8 cellular contexts compared by ENCODE assay signal in the genomic region with DNA sequence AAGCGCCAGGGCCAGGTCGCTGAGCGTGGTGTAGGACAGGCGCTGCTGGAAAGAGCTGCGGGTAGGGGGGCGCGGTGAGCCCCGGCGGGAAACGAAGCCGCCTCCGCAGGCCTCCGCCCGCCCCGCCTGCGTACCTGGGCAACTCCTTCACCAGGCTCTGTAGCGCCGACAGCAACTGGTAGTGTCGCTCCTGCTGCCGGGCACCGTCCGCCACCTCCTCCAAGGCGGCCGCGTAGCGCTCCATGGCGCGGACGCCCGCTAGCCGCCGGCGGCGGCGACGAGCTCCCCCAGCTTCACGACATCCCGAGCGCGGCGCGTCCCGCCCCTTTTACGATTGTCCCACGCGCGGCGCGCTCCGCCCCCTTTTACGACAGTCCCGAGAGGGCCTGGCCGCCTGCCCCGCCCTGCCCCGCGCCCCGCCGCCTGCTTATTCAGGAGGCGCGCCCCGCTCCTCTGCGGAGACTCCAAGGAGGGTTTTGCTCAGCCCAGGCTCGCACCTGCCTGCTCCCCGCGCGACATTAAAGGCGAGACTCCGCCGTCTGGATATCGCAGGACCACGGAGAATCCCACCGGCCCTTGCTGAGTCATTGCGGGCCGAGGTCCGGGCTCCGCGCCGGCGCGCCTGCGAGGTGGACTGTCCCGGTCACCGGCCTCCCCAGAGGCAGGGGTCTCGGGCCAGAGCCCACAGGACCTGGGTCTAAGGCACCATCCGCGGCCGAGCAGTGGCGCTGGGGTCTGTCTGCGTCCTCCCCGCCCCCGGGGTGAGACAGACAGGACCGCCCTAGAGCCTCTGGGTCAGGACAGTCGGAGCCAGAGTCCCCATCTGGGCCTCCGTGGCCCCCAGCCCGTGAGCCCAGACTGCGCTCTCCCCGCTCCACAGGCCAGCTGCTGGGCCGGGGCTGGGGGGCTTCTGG. TPM values are rescaled to one million over a fixed set of nuclear protein-coding genes. Genes with fewer than 3 reads are reported as not detected.
DNase-seq lines count a peak whose midpoint lies in the region; ATAC-seq and TF ChIP-seq lines count a peak whose summit lies in the region.

DGCR6L (minus strand) TSS at position 316 of the 914 bp plus-strand sequence; CDS start at position 244, 72 bp downstream.

- no peaks in the 10 kb centered on the region for H3K9me3 ChIP-seq in colonic mucosa

- peak within 1 kb of the TSS; percentile 97 for H3K4me3 Mint-ChIP-seq in activated CD4-positive, alpha-beta T cell treated with anti-CD3 and anti-CD28 coated beads, Interleukin-2, amount 10 ng/mL, durations not matched to agents 24 days and 14 days

- H3K4me3 ChIP-seq in colonic mucosa, result peak within 1 kb of the TSS; percentile 99

- H3K9ac ChIP-seq in colonic mucosa (ENCODE audit: low read depth in 2 of 2, low read length in 2 of 2), result peak within 1 kb of the TSS; percentile 89 to 91

- peak within 1 kb of the TSS; percentile 84 for H3K27ac Mint-ChIP-seq in activated CD4-positive, alpha-beta T cell treated with anti-CD3 and anti-CD28 coated beads, Interleukin-2, amount 10 ng/mL, durations not matched to agents 24 days and 14 days

- H3K4me1 Mint-ChIP-seq in activated CD4-positive, alpha-beta T cell treated with anti-CD3 and anti-CD28 coated beads, Interleukin-2, amount 10 ng/mL, durations not matched to agents 24 days and 14 days, result peaks cover 50% of the 10 kb centered on the region

- H3K9me3 Mint-ChIP-seq in activated CD4-positive, alpha-beta T cell treated with anti-CD3 and anti-CD28 coated beads, Interleukin-2, amount 10 ng/mL, durations not matched to agents 24 days and 14 days, result no peaks in the 10 kb centered on the region

- H3K36me3 ChIP-seq in colonic mucosa, result no peaks in the 10 kb centered on the region

- TF ChIP-seq CTCF in colonic mucosa (IDR thresholded peaks at IDR 0.05), result no peak

- H3K36me3 Mint-ChIP-seq in activated CD4-positive, alpha-beta T cell treated with anti-CD3 and anti-CD28 coated beads, Interleukin-2, amount 10 ng/mL, durations not matched to agents 24 days and 14 days (ENCODE audit: low read depth), result no peaks in the 10 kb centered on the region

- H3K27ac ChIP-seq in colonic mucosa, result peak within 1 kb of the TSS; percentile 69
- peak within 1 kb of the TSS; percentile 84 for H3K27ac ChIP-seq in layer of hippocampus (ENCODE audit: low read depth, low read length)

- H3K27me3 Mint-ChIP-seq in activated CD4-positive, alpha-beta T cell treated with anti-CD3 and anti-CD28 coated beads, Interleukin-2, amount 10 ng/mL, durations not matched to agents 24 days and 14 days, result no peaks in the 10 kb centered on the region

- intact Hi-C loops in activated CD4-positive, alpha-beta T cell treated with anti-CD3 and anti-CD28 coated beads, Interleukin-2, amount 10 ng/mL, durations not matched to agents 24 days and 14 days (cut with micrococcal nuclease), result loop anchor here (1.0 to 5.0 kb wide), 2 partner anchors 21 to 72 kb away; partner anchors contain the start of gene ZNF74
- intact Hi-C loops in colonic mucosa (cut with DNase I), result no loop called here

- H3K27me3 ChIP-seq in colonic mucosa, result no peaks in the 10 kb centered on the region
- H3K27me3 ChIP-seq in layer of hippocampus (ENCODE audit: control insufficient read depth, insufficient read depth, low read length), result no peaks in the 10 kb centered on the region

- H3K4me1 ChIP-seq in colonic mucosa, result peaks cover 5% of the 10 kb centered on the region

- peak; percentile 57 for ATAC-seq in GM18873 (IDR thresholded peaks at IDR 0.05; ENCODE audit: low FRiP score, unreplicated experiment)
- peak; percentile 71 for ATAC-seq in HG03159 (IDR thresholded peaks at IDR 0.05; ENCODE audit: unreplicated experiment)

- DNase-seq in AG08396 (ENCODE audit: low spot score) (peak; percentile 96), NCI-H460 (ENCODE audit: extremely low read depth, low read depth) (peak; percentile 85), colonic mucosa (peak; percentile 98)
- peak; percentile 99 for DNase-seq in activated CD4-positive, alpha-beta T cell treated with anti-CD3 and anti-CD28 coated beads, Interleukin-2, amount 10 ng/mL, durations not matched to agents 24 days and 14 days
- DNase-seq in stimulated activated CD4-positive, alpha-beta T cell treated with anti-CD3 and anti-CD28 coated beads, Interleukin-1b, Interleukin-23, amount 100 ng/mL, for 24 hours (ENCODE audit: low read depth in 4 of 4, low spot score in 1 of 4), result peak; percentile 96 to 97 (median 97)

RNA-seq across cellular contexts. Expression of gene DGCR6L, which starts in this region (rescaled TPM):
- 17.3 TPM in 2 replicates for total RNA-seq in NCI-H460 (2014; rRNA removed; shearing (Covaris generic))
- polyA plus RNA-seq in NCI-H460 (2014; cell fraction: nucleus; rRNA removed), result 53.4 and 57.7 TPM in 2 replicates
- total RNA-seq in activated CD4-positive, alpha-beta T cell treated with anti-CD3 and anti-CD28 coated beads, Interleukin-2, amount 10 ng/mL, durations not matched to agents 24 days and 14 days, result 37.2 TPM in 2 replicates
- 10 to 100 TPM; 27.0 to 35.6 TPM for total RNA-seq in colonic mucosa

Comparison
In these comparisons a context has a peak if more than half of its experiments do, and no peak if none do; other contexts are left out.
1. Peak in every context shown above with its lines: DNase-seq, ATAC-seq, H3K4me3 ChIP-seq and H3K27ac ChIP-seq.